ENCODE assay signal across 9 cellular contexts in genomic region chr3:62319570-62320243, GRCh38. TPM values are rescaled to one million over a fixed set of nuclear protein-coding genes. Genes with fewer than 3 reads are reported as not detected.
DNase-seq lines count a peak whose midpoint lies in the region; ATAC-seq, FAIRE-seq and TF ChIP-seq lines count a peak whose summit lies in the region.
"Had no signal": no experiment of that assay in that cellular context is flagged by ENCODE, and none has a peak within 500 bp of the region (broad histone marks: within the 10 kb centered on the region; RNA-seq: fewer than 3 reads in every experiment).

No MANE protein-coding gene starts in this region.

- H4K5ac ChIP-seq in IMR-90 (ENCODE audit: low read depth, low read length): no peak overlapping the region

- TF ChIP-seq POLR2A in IMR-90 (IDR thresholded peaks at IDR 0.05; ENCODE audit: low read depth, low read length) (no peak), GM12891 (IDR thresholded peaks at IDR 0.05; ENCODE audit: low read depth, low read length) (no peak)

- DNase-seq in AG04449 (ENCODE audit: low read depth, low spot score): no peak
- no peak for DNase-seq in IMR-90
- DNase-seq in ascending aorta (ENCODE audit: low spot score in 2 of 2): no peak
- DNase-seq in GM12891 (ENCODE audit: insufficient read length, low spot score): no peak
- no peak for DNase-seq in NCI-H1436 (lab: John Stamatoyannopoulos, UW)
- DNase-seq in cerebellar nuclear complex (lab: John Stamatoyannopoulos, UW): no peak

- intact Hi-C loops in IMR-90 (cut with micrococcal nuclease) (loop anchor here (2.0 kb wide), 1 partner anchor 119 kb away; no protein-coding TSS in a partner anchor), ascending aorta (cut with DNase I) (no loop called here)

- no peak for TF ChIP-seq RAD21 in IMR-90 (IDR thresholded peaks at IDR 0.05; ENCODE audit: low read length)

- H2AK9ac ChIP-seq in IMR-90 (replicated peaks; ENCODE audit: low read depth, low read length, poor library complexity): no peak overlapping the region

- H4K91ac ChIP-seq in IMR-90 (ENCODE audit: insufficient read depth, low read depth, low read length): no peak overlapping the region

- no peak overlapping the region for H2AK5ac ChIP-seq in IMR-90 (ENCODE audit: low read depth, low read length)

- H3K4me2 ChIP-seq in IMR-90 (ENCODE audit: low read depth, low read length): no peak overlapping the region; the same call in 1 of the 2 replicates

- dilution Hi-C loops in IMR-90 (cut with HindIII; ENCODE audit: low sequenced_read_pairs, unreplicated experiment): no loop called here

- no peaks in the 10 kb centered on the region for H3K27me3 ChIP-seq in IMR-90 (ENCODE audit: control insufficient read depth, insufficient read depth, low read length)
- H3K27me3 ChIP-seq in ascending aorta: no peaks in the 10 kb centered on the region
- no peaks in the 10 kb centered on the region for H3K27me3 ChIP-seq in mucosa of stomach (ENCODE audit: control insufficient read depth, insufficient read depth, low read length)

- H3K56ac ChIP-seq in IMR-90 (ENCODE audit: extremely low read depth, insufficient read depth, low read length): no peak overlapping the region

- peak overlapping the region; percentile 99 for H2AFZ ChIP-seq in IMR-90 (replicated peaks; ENCODE audit: low read length, poor library complexity)

- no peak overlapping the region for H2BK15ac ChIP-seq in IMR-90 (ENCODE audit: low read depth, low read length)

- H3K9me3 ChIP-seq in IMR-90 (ENCODE audit: control insufficient read depth, insufficient read depth, low read length) (no peaks in the 10 kb centered on the region), ascending aorta (no peaks in the 10 kb centered on the region), mucosa of stomach (ENCODE audit: control insufficient read depth, low read length) (no peaks in the 10 kb centered on the region)

- no CpG with 5 or more reads among the region's 7 CpGs for WGBS in IMR-90 (ENCODE audit: extremely low coverage in 2 of 2, insufficient read length in 1 of 2), 2 experiments

- H3K27ac ChIP-seq in IMR-90 (ENCODE audit: insufficient read depth, low read length) (no peak overlapping the region), ascending aorta (peak overlapping the region in 1 of 2 donors; percentile 73)

- no peaks in the 10 kb centered on the region for H3K4me1 ChIP-seq in IMR-90 (ENCODE audit: control insufficient read depth, insufficient read depth, low read length)
- peaks cover 3 to 4% of the 10 kb centered on the region in 2 donors for H3K4me1 ChIP-seq in ascending aorta
- H3K4me1 ChIP-seq in mucosa of stomach (ENCODE audit: control insufficient read depth, insufficient read depth, low read length): peaks cover 4% of the 10 kb centered on the region

- no peak overlapping the region for H2BK5ac ChIP-seq in IMR-90 (ENCODE audit: low read depth, low read length, poor library complexity, severe bottlenecking)

- POLR2A ChIA-PET in AG04449 (lab: Yijun Ruan, JAX): no interaction called here
- POLR2A ChIA-PET in IMR-90 (lab: Charles Lee; ENCODE audit: unreplicated experiment): no interaction called here

- no TSS peak for BruUV-seq in IMR-90 (replicated peaks; lab: Mats Ljungman, UMichigan)

- H3K9ac ChIP-seq in IMR-90 (ENCODE audit: low read depth, low read length) (no peak overlapping the region), mucosa of stomach (ENCODE audit: low read length) (no peak overlapping the region)

- H3K23ac ChIP-seq in IMR-90 (ENCODE audit: low read depth, low read length): no peak overlapping the region

- H2BK120ac ChIP-seq in IMR-90 (ENCODE audit: low read depth, low read length): no peak overlapping the region

- H3K4me3 ChIP-seq in AG04449 (ENCODE audit: low read depth, low read length): peak overlapping the region; percentile 76
- H3K4me3 ChIP-seq in IMR-90 (ENCODE audit: insufficient read depth, low read depth, low read length): peak overlapping the region; percentile 78; the same call in 1 of the 2 replicates
- peak overlapping the region; percentile 58 to 82 for H3K4me3 ChIP-seq in ascending aorta
- H3K4me3 ChIP-seq in mucosa of stomach (ENCODE audit: low read length): peak overlapping the region; percentile 70

- no peak overlapping the region for H2BK20ac ChIP-seq in IMR-90 (ENCODE audit: low read depth, low read length)

- no peak for ATAC-seq in IMR-90 (ENCODE audit: low read depth)
- ATAC-seq in HG02571 (IDR thresholded peaks at IDR 0.05; ENCODE audit: unreplicated experiment): no peak

- no peaks in the 10 kb centered on the region for H4K20me1 ChIP-seq in IMR-90 (ENCODE audit: insufficient read depth, low read length)

- TF ChIP-seq CTCF in AG04449 (IDR thresholded peaks at IDR 0.05; ENCODE audit: insufficient read depth, low read length, missing control alignments): no peak
- no peak for TF ChIP-seq CTCF in IMR-90 (conservative IDR thresholded peaks at IDR 0.05; ENCODE audit: low read depth, low read length)
- no peak for TF ChIP-seq CTCF in ascending aorta (IDR thresholded peaks at IDR 0.05)

- no peaks in the 10 kb centered on the region for H3K79me1 ChIP-seq in IMR-90 (ENCODE audit: low read depth in 1 of 2, low read length in 2 of 2)

- H4K8ac ChIP-seq in IMR-90 (ENCODE audit: low read depth in 2 of 2, low read length in 2 of 2): no peak overlapping the region

- no peak for FAIRE-seq in GM12891 (lab: Jason Lieb, UNC)

- H3K36me3 ChIP-seq in IMR-90 (ENCODE audit: control insufficient read depth, insufficient read depth, low read length) (no peaks in the 10 kb centered on the region), ascending aorta (peaks cover 3 to 14% of the 10 kb centered on the region in 2 donors), mucosa of stomach (ENCODE audit: control insufficient read depth, insufficient read depth, low read length) (no peaks in the 10 kb centered on the region)

- H3K18ac ChIP-seq in IMR-90 (ENCODE audit: low read depth, low read length): no peak overlapping the region

- H3K9me1 ChIP-seq in IMR-90 (ENCODE audit: insufficient read depth, low read length): no peaks in the 10 kb centered on the region

- no peak overlapping the region for H3K4ac ChIP-seq in IMR-90 (ENCODE audit: low read depth, low read length)

- in situ Hi-C loops in IMR-90 (cut with MboI; ENCODE audit: low sequenced_read_pairs): no loop called here

- CTCF ChIA-PET in AG04449 (lab: Yijun Ruan, JAX): no interaction called here
- CTCF ChIA-PET in IMR-90 (lab: Yijun Ruan, JAX): no interaction called here

- no peak overlapping the region for H3K14ac ChIP-seq in IMR-90 (replicated peaks; ENCODE audit: low read depth, low read length)

TF ChIP-seq in IMR-90, 13 proteins besides CTCF, POLR2A, EP300 and RAD21:
- no peak for TF ChIP-seq MAZ (IDR thresholded peaks at IDR 0.05; ENCODE audit: borderline replicate concordance, low read depth, low read length)
- no peak for TF ChIP-seq CEBPB (IDR thresholded peaks at IDR 0.05; ENCODE audit: low read depth, low read length)
- no peak for TF ChIP-seq RFX5 (IDR thresholded peaks at IDR 0.05; ENCODE audit: low read depth, low read length)
- TF ChIP-seq FOS (IDR thresholded peaks at IDR 0.05; ENCODE audit: low read depth, low read length): no peak

TF ChIP-seq in GM12891, 5 proteins besides CTCF, POLR2A, EP300 and RAD21:
- TF ChIP-seq POU2F2 (IDR thresholded peaks at IDR 0.05; ENCODE audit: low read depth, low read length) (no peak), PAX5 (IDR thresholded peaks at IDR 0.05; ENCODE audit: insufficient read depth, low read length, severe bottlenecking) (no peak), TAF1 (IDR thresholded peaks at IDR 0.05; ENCODE audit: low read depth, low read length) (no peak), SPI1 (IDR thresholded peaks at IDR 0.05; ENCODE audit: low read depth, low read length) (no peak), POLR2AphosphoS5 (IDR thresholded peaks at IDR 0.05; ENCODE audit: low read depth, low read length) (no peak)
TF ChIP-seq in GM12891: peak in this region for 0.

RNA-seq across cellular contexts. Expression of gene FEZF2, which starts 53.6 kb away (rescaled TPM):
- not detected in 2 replicates for total RNA-seq in IMR-90 (2012; rRNA removed)
- not detected in 2 replicates for polyA plus RNA-seq in IMR-90 (2012; rRNA removed)
- not detected in 2 replicates for polyA plus RNA-seq in IMR-90 (2012; cell fraction: cytosol; rRNA removed)
- not detected in 2 replicates for polyA plus RNA-seq in IMR-90 (2012; cell fraction: nucleus; rRNA removed; ENCODE audit: low replicate concordance)
- total RNA-seq in ascending aorta: not detected
- polyA plus RNA-seq in GM12891 (2012; ENCODE audit: low read depth, missing spikeins): not detected
- total RNA-seq: HT-29 had no signal
